Comparison of ENCODE assay signal across 1 cellular context in genomic region chr1:206468571-206468970, GRCh38.
TF ChIP-seq lines count a peak whose summit lies in the region.

No MANE protein-coding gene starts in this region.

TF ChIP-seq in SK-N-SH, 30 proteins besides CTCF, POLR2A, EP300 and RAD21 (continued from another document):
- TF ChIP-seq, protein P1, sequence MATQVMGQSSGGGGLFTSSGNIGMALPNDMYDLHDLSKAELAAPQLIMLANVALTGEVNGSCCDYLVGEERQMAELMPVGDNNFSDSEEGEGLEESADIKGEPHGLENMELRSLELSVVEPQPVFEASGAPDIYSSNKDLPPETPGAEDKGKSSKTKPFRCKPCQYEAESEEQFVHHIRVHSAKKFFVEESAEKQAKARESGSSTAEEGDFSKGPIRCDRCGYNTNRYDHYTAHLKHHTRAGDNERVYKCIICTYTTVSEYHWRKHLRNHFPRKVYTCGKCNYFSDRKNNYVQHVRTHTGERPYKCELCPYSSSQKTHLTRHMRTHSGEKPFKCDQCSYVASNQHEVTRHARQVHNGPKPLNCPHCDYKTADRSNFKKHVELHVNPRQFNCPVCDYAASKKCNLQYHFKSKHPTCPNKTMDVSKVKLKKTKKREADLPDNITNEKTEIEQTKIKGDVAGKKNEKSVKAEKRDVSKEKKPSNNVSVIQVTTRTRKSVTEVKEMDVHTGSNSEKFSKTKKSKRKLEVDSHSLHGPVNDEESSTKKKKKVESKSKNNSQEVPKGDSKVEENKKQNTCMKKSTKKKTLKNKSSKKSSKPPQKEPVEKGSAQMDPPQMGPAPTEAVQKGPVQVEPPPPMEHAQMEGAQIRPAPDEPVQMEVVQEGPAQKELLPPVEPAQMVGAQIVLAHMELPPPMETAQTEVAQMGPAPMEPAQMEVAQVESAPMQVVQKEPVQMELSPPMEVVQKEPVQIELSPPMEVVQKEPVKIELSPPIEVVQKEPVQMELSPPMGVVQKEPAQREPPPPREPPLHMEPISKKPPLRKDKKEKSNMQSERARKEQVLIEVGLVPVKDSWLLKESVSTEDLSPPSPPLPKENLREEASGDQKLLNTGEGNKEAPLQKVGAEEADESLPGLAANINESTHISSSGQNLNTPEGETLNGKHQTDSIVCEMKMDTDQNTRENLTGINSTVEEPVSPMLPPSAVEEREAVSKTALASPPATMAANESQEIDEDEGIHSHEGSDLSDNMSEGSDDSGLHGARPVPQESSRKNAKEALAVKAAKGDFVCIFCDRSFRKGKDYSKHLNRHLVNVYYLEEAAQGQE (IDR thresholded peaks at IDR 0.05; ENCODE audit: low read depth, low read length) = no peak
- TF ChIP-seq EZH2phosphoT487 (IDR thresholded peaks at IDR 0.05; ENCODE audit: borderline replicate concordance, low read depth) = no peak
- no peak for TF ChIP-seq FOXJ3 (CRISPR knock-in tag; IDR thresholded peaks at IDR 0.05)
- TF ChIP-seq GABPA (IDR thresholded peaks at IDR 0.05; ENCODE audit: low read depth) = no peak
- TF ChIP-seq, protein P2, sequence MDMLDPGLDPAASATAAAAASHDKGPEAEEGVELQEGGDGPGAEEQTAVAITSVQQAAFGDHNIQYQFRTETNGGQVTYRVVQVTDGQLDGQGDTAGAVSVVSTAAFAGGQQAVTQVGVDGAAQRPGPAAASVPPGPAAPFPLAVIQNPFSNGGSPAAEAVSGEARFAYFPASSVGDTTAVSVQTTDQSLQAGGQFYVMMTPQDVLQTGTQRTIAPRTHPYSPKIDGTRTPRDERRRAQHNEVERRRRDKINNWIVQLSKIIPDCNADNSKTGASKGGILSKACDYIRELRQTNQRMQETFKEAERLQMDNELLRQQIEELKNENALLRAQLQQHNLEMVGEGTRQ (IDR thresholded peaks at IDR 0.05; ENCODE audit: borderline replicate concordance, low read depth, low read length) = no peak
- TF ChIP-seq SIN3A (IDR thresholded peaks at IDR 0.05; ENCODE audit: borderline replicate concordance, low read depth, low read length) = no peak
- TF ChIP-seq CHD2 (IDR thresholded peaks at IDR 0.05; ENCODE audit: low read length, partially characterized antibody) = no peak
